ENCODE assay signal across 7 cellular contexts in genomic region chr1:150864200-150864599, GRCh38. TPM values are rescaled to one million over a fixed set of nuclear protein-coding genes. Genes with fewer than 3 reads are reported as not detected.
"Had no signal": no experiment of that assay in that cellular context is flagged by ENCODE, and none has a peak within 500 bp of the region (broad histone marks: within the 10 kb centered on the region; RNA-seq: fewer than 3 reads in every experiment).

No MANE protein-coding gene starts in this region.

RNA-seq across cellular contexts. Expression of gene CTXND2, which starts 22.7 kb away (rescaled TPM):
- total RNA-seq: GM23248, GM23338, H1, H4, H7, H9, HFFc6 had no signal
- polyA plus RNA-seq: GM23248, GM23338, H1 had no signal
